ENCODE assay signal across 33 cellular contexts in genomic region chr10:8591619-8592018, GRCh38.
"Had no signal": no experiment of that assay in that cellular context is flagged by ENCODE, and none has a peak within 500 bp of the region (broad histone marks: within the 10 kb centered on the region; RNA-seq: fewer than 3 reads in every experiment).

No MANE protein-coding gene starts in this region.

- H3K9me3 ChIP-seq: ascending aorta had no signal

- DNase-seq: activated B cell treated with CpG ODN at 0.5 μM for 24 hours; activated CD4-positive, alpha-beta T cell treated with anti-CD3 and anti-CD28 coated beads for 4 hours; activated CD4-positive, alpha-beta T cell treated with anti-CD3 and anti-CD28 coated beads, Interleukin-2, amount 50 U/mL, for 4 hours; activated CD4-positive, CD25-positive, alpha-beta regulatory T cell treated with anti-CD3 and anti-CD28 coated beads, Interleukin-2, amount 50 U/mL, for 72 hours; activated CD8-positive, alpha-beta T cell treated with anti-CD3 and anti-CD28 coated beads for 36 hours; activated effector memory CD4-positive, alpha-beta T cell treated with anti-CD3 and anti-CD28 coated beads, Interleukin-2, amount 50 U/mL, for 16 hours; activated naive CD4-positive, alpha-beta T cell; activated naive CD4-positive, alpha-beta T cell treated with anti-CD3 and anti-CD28 coated beads, Interleukin-2, amount 50 U/mL, for 16 hours; activated naive CD8-positive, alpha-beta T cell treated with anti-CD3 and anti-CD28 coated beads for 36 hours; activated T-cell treated with anti-CD3 and anti-CD28 coated beads, Interleukin-2, amount 50 U/mL, for 1 hour; activated T-cell treated with anti-CD3 and anti-CD28 coated beads, Interleukin-2, amount 50 U/mL, for 72 hours; amniotic stem cell; NCI-H1048; NCI-H1105 treated with DMSO at 0.1 percent for 48 hours; NCI-H1436; NCI-H1694; NCI-H1930; NCI-H2081 treated with DMSO at 0.1 percent for 48 hours; NCI-H345; NCI-H524 treated with DMSO at 0.1 percent for 48 hours; PC-9; SIG-M5; SW 1271; T-helper 1 cell; T-helper 2 cell; T-helper 9 cell had no signal

- H3K36me3 ChIP-seq: ascending aorta had no signal

- ATAC-seq: activated CD8-positive, alpha-beta T cell treated with anti-CD3 and anti-CD28 coated beads for 36 hours; activated T-cell treated with anti-CD3 and anti-CD28 coated beads, Interleukin-2, amount 50 U/mL, for 72 hours; activated T-helper 17 cell treated with anti-CD3 and anti-CD28 coated beads, Interleukin-2, amount 50 U/mL, for 72 hours; Right ventricle myocardium inferior; SK-N-SH treated with all-trans-retinoic acid at 6 μM for 48 hours had no signal

- H3K27ac ChIP-seq: ascending aorta, KMS-11, PC-9, RWPE1, VCaP had no signal

- H3K4me2 ChIP-seq: KMS-11, PC-9 had no signal

- H3K4me3 ChIP-seq: ascending aorta, PC-9 had no signal

- H3K27me3 ChIP-seq: ascending aorta had no signal

- H3K4me1 ChIP-seq: ascending aorta had no signal

- H3K9ac ChIP-seq: KMS-11 had no signal

- H2AFZ ChIP-seq: PC-9 had no signal
